ENCODE assay signal across 8 cellular contexts in genomic region chrX:40154853-40155616, GRCh38. TPM values are rescaled to one million over a fixed set of nuclear protein-coding genes. Genes with fewer than 3 reads are reported as not detected.
DNase-seq lines count a peak whose midpoint lies in the region; ATAC-seq and TF ChIP-seq lines count a peak whose summit lies in the region.

No MANE protein-coding gene starts in this region.

- H3K27me3 ChIP-seq in BLaER1 treated with 17β-estradiol and CSF1 and Interleukin-3, amounts not matched to agents 10 nM and 100 nM = peaks cover 0 to 9% (median 0%) of the 10 kb centered on the region in 11 experiments; a peak in 4 of 22 replicates
- H3K27me3 ChIP-seq in HCT116 (ENCODE audit: insufficient read depth, low read length) = no peaks in the 10 kb centered on the region
- peaks cover 0 to 55% of the 10 kb centered on the region in 2 donors for H3K27me3 ChIP-seq in tibial nerve

- H3K36me3 ChIP-seq in BLaER1 treated with 17β-estradiol and CSF1 and Interleukin-3, amounts not matched to agents 10 nM and 100 nM = no peaks in the 10 kb centered on the region
- H3K36me3 ChIP-seq in HCT116 (ENCODE audit: control insufficient read depth in 1 of 2, insufficient read depth in 2 of 2, low read length in 2 of 2) (no peaks in the 10 kb centered on the region), tibial nerve (no peaks in the 10 kb centered on the region)

- peak overlapping the region; percentile 20 to 93 (median 90); a peak in 21 of 22 replicates for H3K27ac ChIP-seq in BLaER1 treated with 17β-estradiol and CSF1 and Interleukin-3, amounts not matched to agents 10 nM and 100 nM
- H3K27ac ChIP-seq in HCT116 (ENCODE audit: low read depth, low read length) (peak overlapping the region; percentile 93), tibial nerve (peak overlapping the region in 3 of 4 donors; percentile 65 to 77 (median 70))

- no peak for DNase-seq in HCT116 (ENCODE audit: low read depth, low spot score)
- DNase-seq in SHP77 (lab: John Stamatoyannopoulos, UW) = peak; percentile 21 to 47
- DNase-seq in chondrocyte (ENCODE audit: low spot score) = peak; percentile 88
- peak in 1 of 2 donors; percentile 51 for DNase-seq in lower leg skin (ENCODE audit: low spot score in 2 of 2)
- peak in 1 of 2 donors; percentile 80 for DNase-seq in tibial nerve (ENCODE audit: low spot score in 2 of 2)

- H3K4me3 ChIP-seq in BLaER1 treated with 17β-estradiol and CSF1 and Interleukin-3, amounts not matched to agents 10 nM and 100 nM = peak overlapping the region; percentile 49 to 72 (median 63)
- H3K4me3 ChIP-seq in HCT116 (replicated peaks in 1 of 2; ENCODE audit: low read depth in 1 of 2, low read length in 2 of 2) = peak overlapping the region; percentile 46 to 62
- H3K4me3 ChIP-seq in lower leg skin (ENCODE audit: low read depth, poor library complexity, severe bottlenecking) = peak overlapping the region; percentile 12
- H3K4me3 ChIP-seq in tibial nerve = peak overlapping the region; percentile 20 to 55 (median 54)

- peaks cover 40 to 63% (median 58%) of the 10 kb centered on the region in 10 experiments for H3K4me1 ChIP-seq in BLaER1 treated with 17β-estradiol and CSF1 and Interleukin-3, amounts not matched to agents 10 nM and 100 nM
- peaks cover 30 to 70% of the 10 kb centered on the region in 2 experiments for H3K4me1 ChIP-seq in HCT116 (ENCODE audit: control insufficient read depth in 1 of 2, insufficient read depth in 2 of 2, low read length in 2 of 2)
- H3K4me1 ChIP-seq in tibial nerve = peaks cover 0 to 35% (median 0%) of the 10 kb centered on the region in 4 donors

- no peak overlapping the region for H3K27ac Mint-ChIP-seq in chondrocyte (ENCODE audit: unreplicated experiment)

- H3K9me3 ChIP-seq in BLaER1 treated with 17β-estradiol and CSF1 and Interleukin-3, amounts not matched to agents 10 nM and 100 nM (replicated peaks in 1 of 11) = peaks cover 31 to 70% (median 59%) of the 10 kb centered on the region in 11 experiments
- H3K9me3 ChIP-seq in HCT116 (ENCODE audit: control insufficient read depth in 1 of 2, insufficient read depth in 1 of 2, low read depth in 1 of 2, low read length in 2 of 2) (no peaks in the 10 kb centered on the region), tibial nerve (no peaks in the 10 kb centered on the region)

- TF ChIP-seq EP300 in tibial nerve (IDR thresholded peaks at IDR 0.05) = peak in 1 of 2 donors; percentile 78

- H3K79me2 ChIP-seq in HCT116 (ENCODE audit: insufficient read depth, low read length) = peaks cover 15% of the 10 kb centered on the region

- peak overlapping the region; percentile 69 for H3K4me3 Mint-ChIP-seq in chondrocyte (ENCODE audit: unreplicated experiment)

- intact Hi-C loops in HCT116 (cut with micrococcal nuclease) (loop anchor here (5.0 kb wide), 1 partner anchor 48 kb away; no protein-coding TSS in a partner anchor), lower leg skin (cut with DNase I; ENCODE audit: low total_unique reads) (no loop called here)

- H3K27me3 Mint-ChIP-seq in chondrocyte (ENCODE audit: low read depth) = no peaks in the 10 kb centered on the region

- no peak for TF ChIP-seq RAD21 in HCT116 (IDR thresholded peaks at IDR 0.05; ENCODE audit: low read depth)

- no peaks in the 10 kb centered on the region for H3K9me3 Mint-ChIP-seq in chondrocyte (ENCODE audit: low read depth)

- CTCF ChIA-PET in HCT116 (lab: Charles Lee) = no interaction called here

- RAD21 ChIA-PET in HCT116 (lab: Charles Lee; ENCODE audit: low non-redundant PET in 1 of 2, low total read pairs in 2 of 2, uncharacterized antibody in 2 of 2, unreplicated experiment in 2 of 2) = no interaction called here

- ATAC-seq in HCT116 = peak; percentile 13; the same call in 1 of the 2 replicates
- ATAC-seq in GM21528 (IDR thresholded peaks at IDR 0.05; ENCODE audit: low FRiP score, unreplicated experiment) = no peak
- ATAC-seq in HG03108 (IDR thresholded peaks at IDR 0.05; ENCODE audit: unreplicated experiment) = no peak

- TF ChIP-seq POLR2A in HCT116 (IDR thresholded peaks at IDR 0.05; ENCODE audit: borderline replicate concordance, extremely low read depth, insufficient read depth, insufficient read length) (peak; percentile 35), lower leg skin (IDR thresholded peaks at IDR 0.05) (no peak), tibial nerve (IDR thresholded peaks at IDR 0.05) (no peak)

- H3K4me2 ChIP-seq in BLaER1 treated with 17β-estradiol and CSF1 and Interleukin-3, amounts not matched to agents 10 nM and 100 nM = peak overlapping the region; percentile 85 to 98 (median 93)
- H3K4me2 ChIP-seq in HCT116 (ENCODE audit: low read length) = peak overlapping the region; percentile 90

- H3K9ac ChIP-seq in BLaER1 treated with 17β-estradiol and CSF1 and Interleukin-3, amounts not matched to agents 10 nM and 100 nM = peak overlapping the region; percentile 62 to 95 (median 91); a peak in 21 of 22 replicates
- peak overlapping the region; percentile 80 for H3K9ac ChIP-seq in HCT116 (ENCODE audit: low read length)

- peaks cover 12% of the 10 kb centered on the region for H3K4me1 Mint-ChIP-seq in chondrocyte (ENCODE audit: low read depth)

- H3K36me3 Mint-ChIP-seq in chondrocyte (ENCODE audit: low read depth) = no peaks in the 10 kb centered on the region

- POLR2A ChIA-PET in HCT116 (lab: Charles Lee) = interaction anchor here (0.6 kb wide), 1 partner anchor 9 kb away, joined by 4 read pairs; no protein-coding TSS in a partner anchor

- no peaks in the 10 kb centered on the region for H3K9me2 ChIP-seq in HCT116 (ENCODE audit: insufficient read depth)

- 0 to 2% methylated on average over 26 to 69 of the region's 73 CpGs for WGBS in lower leg skin, 2 donors
- 0 to 10% methylated on average over 26 to 34 of the region's 73 CpGs for WGBS in tibial nerve, 2 donors

- BruUV-seq in HCT116 (replicated peaks; lab: Mats Ljungman, UMichigan) = TSS peak; percentile 31

- TF ChIP-seq CTCF in HCT116 (IDR thresholded peaks at IDR 0.05 in 2 of 3, conservative IDR thresholded peaks at IDR 0.05 in 1 of 3; ENCODE audit: borderline replicate concordance in 1 of 3, insufficient read depth in 1 of 3, low read depth in 2 of 3, low read length in 2 of 3) (no peak), chondrocyte (IDR thresholded peaks at IDR 0.05) (no peak), lower leg skin (IDR thresholded peaks at IDR 0.05) (no peak), tibial nerve (IDR thresholded peaks at IDR 0.05) (no peak)

- no peak overlapping the region for H2AFZ ChIP-seq in HCT116 (ENCODE audit: low read depth, low read length, poor library complexity, severe bottlenecking)

- H4K20me1 ChIP-seq in BLaER1 treated with 17β-estradiol and CSF1 and Interleukin-3, amounts not matched to agents 10 nM and 100 nM = no peaks in the 10 kb centered on the region
- H4K20me1 ChIP-seq in HCT116 (ENCODE audit: insufficient read depth) = no peaks in the 10 kb centered on the region

TF ChIP-seq in HCT116, 20 proteins besides CTCF, POLR2A, EP300 and RAD21:
- TF ChIP-seq YY1 (IDR thresholded peaks at IDR 0.05; ENCODE audit: extremely low read depth, insufficient replicate concordance, low read depth, low read length) = no peak
- no peak for TF ChIP-seq POLR2AphosphoS5 (IDR thresholded peaks at IDR 0.05; ENCODE audit: low read depth, low read length)
- peak; percentile 80 for TF ChIP-seq TCF7L2 (IDR thresholded peaks at IDR 0.05; ENCODE audit: borderline replicate concordance, extremely low read depth, insufficient read depth, insufficient read length)

RNA-seq across cellular contexts. Expression of gene BCOR, which starts 57.3 kb away (rescaled TPM):
- total RNA-seq in HCT116 (2021; ENCODE audit: unreplicated experiment) (35.1 TPM), chondrocyte (10.8 to 19.0 TPM (median 11.0 TPM) in 3 replicates), lower leg skin (10 to 100 TPM; 23.8 to 37.5 (median 31.1) TPM), tibial nerve (10 to 100 TPM; 16.2 to 34.7 (median 23.7) TPM)
- 12.3 and 14.5 TPM in 2 replicates for polyA plus RNA-seq in HCT116 (2012)

Comparison
In these comparisons a context has a peak if more than half of its experiments do, and no peak if none do; other contexts are left out.
1. H3K4me3 ChIP-seq: peak in every context shown above with its lines; median percentile 63 in BLaER1 treated with 17β-estradiol and CSF1 and Interleukin-3, amounts not matched to agents 10 nM and 100 nM; 54 in HCT116; 54 in tibial nerve; 12 in lower leg skin.